In the genomic region with DNA sequence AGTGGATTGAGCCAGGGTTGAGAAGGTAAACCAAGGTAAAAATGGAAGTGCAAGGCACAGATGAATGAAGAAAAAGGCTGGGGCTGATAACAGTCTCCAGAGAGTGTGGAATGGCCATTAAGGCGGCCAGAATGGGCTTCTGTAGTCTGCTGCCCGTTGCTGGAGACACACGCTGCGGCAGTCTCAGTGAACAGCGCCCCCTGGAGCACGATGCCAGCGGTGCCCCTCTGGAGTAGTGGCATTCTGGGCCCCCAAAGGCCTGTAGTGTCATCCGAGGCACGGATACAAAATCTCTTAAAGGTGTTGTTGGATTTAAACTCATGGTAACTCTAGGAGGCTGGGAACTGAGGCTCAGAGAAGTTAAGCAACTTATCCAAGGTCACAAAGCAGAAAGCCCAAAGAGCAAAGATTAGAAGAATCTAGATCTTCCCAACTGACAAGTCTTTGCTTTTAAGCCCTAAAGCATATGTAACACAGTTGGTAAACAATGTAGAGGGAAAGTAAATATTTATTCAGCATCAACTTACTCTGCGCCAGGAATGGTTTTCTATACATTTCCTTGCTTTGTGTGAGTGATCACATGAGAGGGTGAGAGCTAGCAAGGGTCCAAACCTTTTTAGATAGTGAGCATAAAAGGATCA, we compare ENCODE assay signal across 8 cellular contexts. TPM values are rescaled to one million over a fixed set of nuclear protein-coding genes. Genes with fewer than 3 reads are reported as not detected.
A peak's percentile ranks its signal among the peaks of the same experiment; 100 is the strongest.
DNase-seq lines count a peak whose midpoint lies in the region; ATAC-seq and TF ChIP-seq lines count a peak whose summit lies in the region.

No MANE protein-coding gene starts in this region.

- H3K4me1 ChIP-seq in A673 (ENCODE audit: insufficient read depth, low read length, poor library complexity, severe bottlenecking): no peaks in the 10 kb centered on the region
- peaks cover 29% of the 10 kb centered on the region for H3K4me1 ChIP-seq in OCI-LY7 (ENCODE audit: insufficient read depth, low read length, poor library complexity, severe bottlenecking)

- intact Hi-C loops in A673 (cut with micrococcal nuclease; ENCODE audit: unreplicated experiment): loop anchor here (5.0 kb wide), 1 partner anchor 817 kb away; no protein-coding TSS in a partner anchor
- intact Hi-C loops in OCI-LY7 (cut with micrococcal nuclease; ENCODE audit: unreplicated experiment): loop anchor here (1.0 kb wide), 1 partner anchor 219 kb away; no protein-coding TSS in a partner anchor

- no peaks in the 10 kb centered on the region for H3K79me2 ChIP-seq in OCI-LY7 (ENCODE audit: insufficient read depth, low read depth, low read length)

- H3K27me3 ChIP-seq in A673 (replicated peaks; ENCODE audit: insufficient read depth, low read depth, low read length, poor library complexity): peaks cover 9% of the 10 kb centered on the region

- peak; percentile 81 for ATAC-seq in GM18519 (IDR thresholded peaks at IDR 0.05; ENCODE audit: low FRiP score, unreplicated experiment)
- peak; percentile 71 for ATAC-seq in HG03039 (IDR thresholded peaks at IDR 0.05; ENCODE audit: unreplicated experiment)

- no peak overlapping the region for H3K27ac ChIP-seq in A673 (ENCODE audit: low read depth, low read length, poor library complexity, severe bottlenecking)
- peak overlapping the region; percentile 23 for H3K27ac ChIP-seq in OCI-LY7 (ENCODE audit: low read depth, low read length, poor library complexity, severe bottlenecking)

- POLR2A ChIA-PET in A673 (lab: Charles Lee; ENCODE audit: low non-redundant PET) (no interaction called here), OCI-LY7 (lab: Charles Lee) (interaction anchor here (0.7 to 2.5 kb wide), 2 partner anchors 10 to 14 kb away, joined by 4 to 11 read pairs; no protein-coding TSS in a partner anchor)

- H3K4me2 ChIP-seq in OCI-LY7 (ENCODE audit: low read length): no peak overlapping the region

- no peak overlapping the region for H3K4me3 ChIP-seq in A673 (ENCODE audit: low read depth, low read length, poor library complexity, severe bottlenecking)
- H3K4me3 ChIP-seq in OCI-LY7 (ENCODE audit: low read depth, low read length, poor library complexity, severe bottlenecking): no peak overlapping the region

- DNase-seq in A673 (ENCODE audit: low spot score) (peak; percentile 77), OCI-LY7 (ENCODE audit: low spot score) (peak; percentile 79), glomerular visceral epithelial cell (ENCODE audit: extremely low spot score) (peak; percentile 8), DMS153 treated with DMSO at 0.1 percent for 48 hours (lab: John Stamatoyannopoulos, UW; ENCODE audit: unreplicated experiment) (no peak)
- peak; percentile 83 to 85 for DNase-seq in activated T-cell treated with anti-CD3 and anti-CD28 coated beads, Interleukin-2, amount 50 U/mL, for 48 hours
- peak; percentile 36 to 43 for DNase-seq in stimulated activated CD4-positive, alpha-beta T cell treated with anti-CD3 and anti-CD28 coated beads, Interleukin-15, amount 100 ng/mL, for 1 hour (ENCODE audit: low read depth in 1 of 2, low spot score in 1 of 2)

- peak; percentile 98 for TF ChIP-seq CTCF in A673 (conservative IDR thresholded peaks at IDR 0.05; ENCODE audit: low read depth, low read length)
- TF ChIP-seq CTCF in OCI-LY7 (conservative IDR thresholded peaks at IDR 0.05; ENCODE audit: low read length): peak; percentile 98

- H3K36me3 ChIP-seq in A673 (ENCODE audit: insufficient read depth, low read length, poor library complexity, severe bottlenecking) (no peaks in the 10 kb centered on the region), OCI-LY7 (ENCODE audit: insufficient read depth, low read length) (no peaks in the 10 kb centered on the region)

- no TSS peak for BruUV-seq in A673 (replicated peaks; lab: Mats Ljungman, UMichigan)
- BruUV-seq in OCI-LY7 (replicated peaks; lab: Mats Ljungman, UMichigan): no TSS peak

- no peaks in the 10 kb centered on the region for H3K9me2 ChIP-seq in OCI-LY7 (ENCODE audit: insufficient read depth, low read length)

- H4K20me1 ChIP-seq in OCI-LY7 (ENCODE audit: insufficient read depth, low read length): no peaks in the 10 kb centered on the region

- CTCF ChIA-PET in A673 (lab: Charles Lee) (no interaction called here), OCI-LY7 (lab: Charles Lee; ENCODE audit: unreplicated experiment) (interaction anchor here (1.0 kb wide), 1 partner anchor 218 kb away, joined by 4 read pairs; no protein-coding TSS in a partner anchor)

- H3K9me3 ChIP-seq in A673 (ENCODE audit: low read depth, low read length, poor library complexity, severe bottlenecking) (no peaks in the 10 kb centered on the region), OCI-LY7 (ENCODE audit: low read length) (no peaks in the 10 kb centered on the region)

- H2AFZ ChIP-seq in OCI-LY7 (ENCODE audit: low read length): peak overlapping the region; percentile 63; the same call in 1 of the 2 replicates

RNA-seq across cellular contexts. Expression of gene KCNJ1, which starts 18.2 kb away (rescaled TPM):
- total RNA-seq in A673 (2021) (not detected in 2 replicates), OCI-LY7 (2022) (0.11 TPM in 1 of 2 replicates, not detected in the other)
- 0.06 TPM in 1 of 2 replicates, not detected in the other for total RNA-seq in OCI-LY7 (2014; rRNA removed; shearing (Covaris generic))

RNA-seq across cellular contexts. Expression of gene KCNJ5, which starts 42.2 kb away (rescaled TPM):
- total RNA-seq in A673 (2021): not detected in 2 replicates
- total RNA-seq in OCI-LY7 (2014; rRNA removed; shearing (Covaris generic)): not detected in 2 replicates
- not detected in 2 replicates for total RNA-seq in OCI-LY7 (2022)
